ENCODE assay signal across 8 cellular contexts in the genomic region with DNA sequence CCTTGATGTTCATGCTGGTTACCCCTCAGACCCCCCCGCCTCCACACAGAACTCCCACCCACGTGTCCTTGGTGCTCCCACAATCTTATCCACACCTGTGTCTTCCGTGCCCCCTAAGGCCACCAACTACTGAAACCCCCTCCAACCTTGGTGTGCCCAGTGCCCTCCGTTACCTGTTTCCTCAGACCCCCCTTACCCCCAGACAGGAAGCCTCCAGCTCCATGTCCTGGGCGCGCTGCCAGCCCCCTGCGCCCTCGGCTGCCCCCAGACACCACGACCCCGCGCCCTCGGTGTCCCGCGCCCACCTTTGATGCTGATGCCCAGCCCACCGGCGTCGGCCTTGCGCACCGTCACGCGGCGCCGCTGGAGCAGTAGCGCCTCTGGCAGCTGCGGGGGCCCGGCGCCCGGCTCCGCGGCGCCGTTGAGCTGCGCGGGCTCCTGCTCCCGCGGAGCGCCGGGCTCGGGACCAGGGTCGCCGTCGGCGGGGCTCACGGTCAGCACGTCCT. TPM values are rescaled to one million over a fixed set of nuclear protein-coding genes. Genes with fewer than 3 reads are reported as not detected.
DNase-seq lines count a peak whose midpoint lies in the region; ATAC-seq and TF ChIP-seq lines count a peak whose summit lies in the region.

No MANE protein-coding gene starts in this region.

- DNase-seq in DMS79 treated with DMSO at 0.1 percent for 48 hours (lab: John Stamatoyannopoulos, UW) (peak; percentile 22), DMS79 (lab: John Stamatoyannopoulos, UW) (no peak), germinal center (ENCODE audit: low spot score) (peak; percentile 50), SHP77 treated with DMSO at 0.1 percent for 48 hours (lab: John Stamatoyannopoulos, UW) (no peak)
- peak; percentile 12 for DNase-seq in activated T-cell treated with anti-CD3 and anti-CD28 coated beads, Interleukin-2, amount 50 U/mL, for 4 hours

- TF ChIP-seq CTCF in parathyroid adenoma (IDR thresholded peaks at IDR 0.05), result no peak

- peak overlapping the region; percentile 32 for H3K27ac ChIP-seq in parathyroid adenoma

- ATAC-seq in HG03439 (IDR thresholded peaks at IDR 0.05; ENCODE audit: unreplicated experiment) (peak; percentile 20), HG03565 (IDR thresholded peaks at IDR 0.05; ENCODE audit: unreplicated experiment) (no peak)
- peak; percentile 47 to 59 for ATAC-seq in activated T-cell treated with anti-CD3 and anti-CD28 coated beads, Interleukin-2, amount 50 U/mL, for 4 hours

- H3K4me1 ChIP-seq in parathyroid adenoma, result peaks cover 3% of the 10 kb centered on the region

- H3K4me3 ChIP-seq in parathyroid adenoma (ENCODE audit: low read depth, low read length), result peak overlapping the region; percentile 63

- no peaks in the 10 kb centered on the region for H3K36me3 ChIP-seq in parathyroid adenoma (ENCODE audit: control insufficient read depth, insufficient read depth, low read length)

- H3K79me2 ChIP-seq in parathyroid adenoma, result no peaks in the 10 kb centered on the region

- H2AFZ ChIP-seq in parathyroid adenoma, result peak overlapping the region; percentile 74

- H3K9me3 Mint-ChIP-seq in activated T-cell treated with anti-CD3 and anti-CD28 coated beads, Interleukin-2, amount 50 U/mL, for 4 hours, result no peaks in the 10 kb centered on the region

- no peaks in the 10 kb centered on the region for H3K27me3 Mint-ChIP-seq in activated T-cell treated with anti-CD3 and anti-CD28 coated beads, Interleukin-2, amount 50 U/mL, for 4 hours (ENCODE audit: low read depth)

- H3K36me3 Mint-ChIP-seq in activated T-cell treated with anti-CD3 and anti-CD28 coated beads, Interleukin-2, amount 50 U/mL, for 4 hours (ENCODE audit: insufficient read depth), result no peaks in the 10 kb centered on the region

- no peak overlapping the region for H3K9ac ChIP-seq in parathyroid adenoma

- H3K27me3 ChIP-seq in parathyroid adenoma (ENCODE audit: control insufficient read depth, insufficient read depth, low read length), result no peaks in the 10 kb centered on the region

- peak overlapping the region; percentile 95 for H3K4me2 ChIP-seq in parathyroid adenoma (ENCODE audit: low read length)

- H3K9me3 ChIP-seq in parathyroid adenoma (ENCODE audit: control insufficient read depth, low read length), result no peaks in the 10 kb centered on the region

- H3K4me3 Mint-ChIP-seq in activated T-cell treated with anti-CD3 and anti-CD28 coated beads, Interleukin-2, amount 50 U/mL, for 4 hours, result peak overlapping the region; percentile 76

- peaks cover 13% of the 10 kb centered on the region for H3K4me1 Mint-ChIP-seq in activated T-cell treated with anti-CD3 and anti-CD28 coated beads, Interleukin-2, amount 50 U/mL, for 4 hours (ENCODE audit: low read depth)

RNA-seq across cellular contexts. Expression of a gene that starts 0.5 kb away (rescaled TPM):
- total RNA-seq in activated T-cell treated with anti-CD3 and anti-CD28 coated beads, Interleukin-2, amount 50 U/mL, for 4 hours, result 1 to 10 TPM; 1.2 to 2.7 (median 2.4) TPM

RNA-seq across cellular contexts. Expression of a gene that starts 41.7 kb away (rescaled TPM):
- 10 to 100 TPM; 52.6 to 55.7 (median 53.8) TPM for total RNA-seq in activated T-cell treated with anti-CD3 and anti-CD28 coated beads, Interleukin-2, amount 50 U/mL, for 4 hours

RNA-seq across cellular contexts. Expression of a gene that starts 46.8 kb away (rescaled TPM):
- total RNA-seq in activated T-cell treated with anti-CD3 and anti-CD28 coated beads, Interleukin-2, amount 50 U/mL, for 4 hours, result 1 to 10 TPM; 6.6 to 7.9 (median 7.5) TPM

Comparison
In these comparisons a context has a peak if more than half of its experiments do, and no peak if none do; other contexts are left out.
1. DNase-seq: peak in DMS79 treated with DMSO at 0.1 percent for 48 hours (single experiment), activated T-cell treated with anti-CD3 and anti-CD28 coated beads, Interleukin-2, amount 50 U/mL, for 4 hours (single experiment) and germinal center (single experiment); none in DMS79 (single experiment) and SHP77 treated with DMSO at 0.1 percent for 48 hours (single experiment).